1 cellular context compared by ENCODE assay signal in genomic region chr10:29443745-29444523, GRCh38.
TF ChIP-seq lines count a peak whose summit lies in the region.

No MANE protein-coding gene starts in this region.

TF ChIP-seq in K562, 482 proteins besides CTCF, POLR2A, EP300 and RAD21 (continued from another document):
- no peak for TF ChIP-seq THAP12 (CRISPR knock-in tag; IDR thresholded peaks at IDR 0.05)
- TF ChIP-seq CREBBP (IDR thresholded peaks at IDR 0.05; ENCODE audit: low read depth, low read length), result no peak
- peak; percentile 20; the same call in 1 of the 2 replicates for TF ChIP-seq VEZF1 (CRISPR knock-in tag; IDR thresholded peaks at IDR 0.05)
